25 cellular contexts compared by ENCODE assay signal in genomic region chr5:1090538-1090937, GRCh38. TPM values are rescaled to one million over a fixed set of nuclear protein-coding genes. Genes with fewer than 3 reads are reported as not detected.
DNase-seq lines count a peak whose midpoint lies in the region; ATAC-seq, FAIRE-seq and TF ChIP-seq lines count a peak whose summit lies in the region.
"Had no signal": no experiment of that assay in that cellular context is flagged by ENCODE, and none has a peak within 500 bp of the region (broad histone marks: within the 10 kb centered on the region; RNA-seq: fewer than 3 reads in every experiment).

No MANE protein-coding gene starts in this region.

- H3K27me3 ChIP-seq in GM23338 (ENCODE audit: insufficient read depth) (no peaks in the 10 kb centered on the region), adrenal gland (no peaks in the 10 kb centered on the region), pancreas (no peaks in the 10 kb centered on the region), left lung (no peaks in the 10 kb centered on the region)
- H3K27me3 ChIP-seq: neutrophil, upper lobe of left lung had no signal

- FAIRE-seq in pancreas (lab: Jason Lieb, UNC), result no peak
- FAIRE-seq: kidney had no signal

- 38 to 53% (median 49%) methylated on average over 8 to 16 of the region's 16 CpGs; no CpG with 5 or more reads in 1 of the 4 donors for WGBS in adrenal gland, 4 donors
- WGBS in pancreas, 2 donors, result 76 to 82% methylated on average over 16 of the region's 16 CpGs

- no peaks in the 10 kb centered on the region for H3K9me3 Mint-ChIP-seq in GM23338
- H3K9me3 Mint-ChIP-seq: activated CD4-positive, alpha-beta T cell treated with anti-CD3 and anti-CD28 coated beads, Interleukin-2, amount 10 ng/mL, durations not matched to agents 24 days and 14 days had no signal

- no peaks in the 10 kb centered on the region for H3F3A ChIP-seq in GM23338 (replicated peaks; ENCODE audit: low read depth)

- intact Hi-C loops in adrenal gland (cut with DNase I), result no loop called here
- intact Hi-C loops in Right ventricle myocardium superior (cut with DNase I), result loop anchor here (5.0 kb wide), 1 partner anchor 38 kb away; no protein-coding TSS in a partner anchor
- intact Hi-C loops in pancreas (cut with DNase I), result no loop called here
- intact Hi-C loops in left lung (cut with DNase I), result no loop called here

- no peaks in the 10 kb centered on the region for H3K9me3 ChIP-seq in adrenal gland (replicated peaks in 1 of 3)
- H3K9me3 ChIP-seq in pancreas, result no peaks in the 10 kb centered on the region
- no peaks in the 10 kb centered on the region for H3K9me3 ChIP-seq in left lung
- H3K9me3 ChIP-seq: neutrophil, upper lobe of left lung had no signal

- peaks cover 12% of the 10 kb centered on the region; the same call in 2 of the 3 replicates for H3K4me1 Mint-ChIP-seq in GM23338

- H4K20me1 ChIP-seq in GM23338 (replicated peaks; ENCODE audit: insufficient read depth), result no peaks in the 10 kb centered on the region

- peaks cover 3% of the 10 kb centered on the region; the same call in 1 of the 2 replicates for H3K79me2 ChIP-seq in GM23338 (replicated peaks; ENCODE audit: insufficient read depth)

- H3K4me1 ChIP-seq in GM23338 (ENCODE audit: insufficient read depth) (no peaks in the 10 kb centered on the region), adrenal gland (replicated peaks in 1 of 2) (peaks cover 0 to 14% of the 10 kb centered on the region in 2 donors), pancreas (peaks cover 0 to 5% (median 5%) of the 10 kb centered on the region in 3 donors), left lung (peaks cover 0 to 7% of the 10 kb centered on the region in 2 donors)

- no peak overlapping the region for H3K4me3 ChIP-seq in GM23338
- no peak overlapping the region for H3K4me3 ChIP-seq in adrenal gland
- H3K4me3 ChIP-seq in pancreas, result no peak overlapping the region
- H3K4me3 ChIP-seq in left lung, result no peak overlapping the region
- H3K4me3 ChIP-seq: upper lobe of left lung had no signal

- TF ChIP-seq POLR2A in adrenal gland (IDR thresholded peaks at IDR 0.05), result no peak

- H3K9me2 ChIP-seq in GM23338 (ENCODE audit: insufficient read depth), result no peaks in the 10 kb centered on the region

- peaks cover 24% of the 10 kb centered on the region for H3K36me3 Mint-ChIP-seq in GM23338 (ENCODE audit: low read depth)

- TF ChIP-seq CTCF in GM23338 (conservative IDR thresholded peaks at IDR 0.05; ENCODE audit: low read depth in 2 of 2), result no peak
- TF ChIP-seq CTCF in adrenal gland (IDR thresholded peaks at IDR 0.05), result no peak
- no peak for TF ChIP-seq CTCF in pancreas (IDR thresholded peaks at IDR 0.05)
- no peak for TF ChIP-seq CTCF in left lung (IDR thresholded peaks at IDR 0.05)

- no peak overlapping the region for H2AFZ ChIP-seq in GM23338

- H3K4me3 Mint-ChIP-seq in GM23338, result no peak overlapping the region
- H3K4me3 Mint-ChIP-seq: activated CD4-positive, alpha-beta T cell treated with anti-CD3 and anti-CD28 coated beads, Interleukin-2, amount 10 ng/mL, durations not matched to agents 24 days and 14 days; HFFc6 had no signal

- H3K27ac ChIP-seq in GM23338 (ENCODE audit: low read depth), result no peak overlapping the region
- no peak overlapping the region for H3K27ac ChIP-seq in adrenal gland
- peak overlapping the region in 3 of 4 donors; percentile 8 to 48 (median 31) for H3K27ac ChIP-seq in pancreas
- no peak overlapping the region for H3K27ac ChIP-seq in left lung
- H3K27ac ChIP-seq: neutrophil, upper lobe of left lung had no signal

- peaks cover 5% of the 10 kb centered on the region for H3K27me3 Mint-ChIP-seq in GM23338 (ENCODE audit: insufficient read depth, low read depth, poor library complexity)
- H3K27me3 Mint-ChIP-seq: activated CD4-positive, alpha-beta T cell treated with anti-CD3 and anti-CD28 coated beads, Interleukin-2, amount 10 ng/mL, durations not matched to agents 24 days and 14 days had no signal

- no peak for ATAC-seq in GM23338
- ATAC-seq in Right ventricle myocardium superior (ENCODE audit: poor library complexity), result peak; percentile 51
- peak in 2 of 4 donors; percentile 5 to 21 for ATAC-seq in pancreas
- no peak for ATAC-seq in left lung
- no peak for ATAC-seq in HG03442 (IDR thresholded peaks at IDR 0.05; ENCODE audit: unreplicated experiment)
- ATAC-seq: sciatic nerve; stimulated activated naive CD8-positive, alpha-beta T cell treated with anti-CD3 and anti-CD28 coated beads, Interleukin-15, Interleukin-2, amounts not matched to agents 100 U/mL and 50 U/mL, for 24 hours had no signal

- H3K4me2 ChIP-seq in GM23338, result no peak overlapping the region

- H3K36me3 ChIP-seq in GM23338 (ENCODE audit: insufficient read depth) (no peaks in the 10 kb centered on the region), adrenal gland (replicated peaks in 1 of 2) (peaks cover 0 to 52% of the 10 kb centered on the region in 2 donors), pancreas (peaks cover 0 to 52% (median 9%) of the 10 kb centered on the region in 3 donors), left lung (peaks cover 0 to 77% of the 10 kb centered on the region in 2 donors)
- H3K36me3 ChIP-seq: neutrophil had no signal

- DNase-seq in GM23338 (ENCODE audit: low spot score), result no peak
- DNase-seq in adrenal gland, result peak in 5 of 7 donors; percentile 60 to 69 (median 66)
- DNase-seq in Right ventricle myocardium superior, result peak; percentile 81
- DNase-seq in pancreas, result no peak
- no peak for DNase-seq in left lung
- DNase-seq in inferior parietal cortex (ENCODE audit: extremely low spot score), result no peak
- no peak for DNase-seq in KG1 (lab: John Stamatoyannopoulos, UW)
- DNase-seq: activated CD4-positive, alpha-beta T cell treated with anti-CD3 and anti-CD28 coated beads, Interleukin-2, amount 10 ng/mL, durations not matched to agents 24 days and 14 days; activated effector memory CD4-positive, alpha-beta T cell treated with Interleukin-2 at 50 U/mL for 16 hours; amygdala; COR-L47; effector CD8-positive, alpha-beta T cell; HFFc6; hippocampal formation; kidney; NCI-H187 treated with DMSO at 0.1 percent for 48 hours; NCI-H446; NK-92 treated with Interleukin-12 subunit alpha and Interleukin-12 subunit beta, amount 100 ng/mL, for 24 hours; RPMI8226; stimulated activated naive CD8-positive, alpha-beta T cell treated with anti-CD3 and anti-CD28 coated beads, Interleukin-15, Interleukin-2, amounts not matched to agents 100 U/mL and 50 U/mL, for 24 hours; SW 1271 had no signal

- H3K27ac Mint-ChIP-seq in GM23338, result peak overlapping the region; percentile 27; the same call in 1 of the 2 replicates
- H3K27ac Mint-ChIP-seq: activated CD4-positive, alpha-beta T cell treated with anti-CD3 and anti-CD28 coated beads, Interleukin-2, amount 10 ng/mL, durations not matched to agents 24 days and 14 days; HFFc6 had no signal

TF ChIP-seq in GM23338, 12 proteins besides CTCF, POLR2A, EP300 and RAD21 (continues in another document):
- TF ChIP-seq EZH2 (IDR thresholded peaks at IDR 0.05; ENCODE audit: low read depth, unreplicated experiment), result no peak
- TF ChIP-seq STAT1 (IDR thresholded peaks at IDR 0.05; ENCODE audit: unreplicated experiment), result no peak
- TF ChIP-seq REST (IDR thresholded peaks at IDR 0.05; ENCODE audit: unreplicated experiment), result no peak
- TF ChIP-seq ZNF114 (CRISPR knock-in tag; IDR thresholded peaks at IDR 0.05), result no peak
- no peak for TF ChIP-seq ZNF331 (CRISPR knock-in tag; IDR thresholded peaks at IDR 0.05; ENCODE audit: low read depth)
- no peak for TF ChIP-seq POLR2AphosphoS5 (IDR thresholded peaks at IDR 0.05; ENCODE audit: low read depth)
- TF ChIP-seq, protein P1, sequence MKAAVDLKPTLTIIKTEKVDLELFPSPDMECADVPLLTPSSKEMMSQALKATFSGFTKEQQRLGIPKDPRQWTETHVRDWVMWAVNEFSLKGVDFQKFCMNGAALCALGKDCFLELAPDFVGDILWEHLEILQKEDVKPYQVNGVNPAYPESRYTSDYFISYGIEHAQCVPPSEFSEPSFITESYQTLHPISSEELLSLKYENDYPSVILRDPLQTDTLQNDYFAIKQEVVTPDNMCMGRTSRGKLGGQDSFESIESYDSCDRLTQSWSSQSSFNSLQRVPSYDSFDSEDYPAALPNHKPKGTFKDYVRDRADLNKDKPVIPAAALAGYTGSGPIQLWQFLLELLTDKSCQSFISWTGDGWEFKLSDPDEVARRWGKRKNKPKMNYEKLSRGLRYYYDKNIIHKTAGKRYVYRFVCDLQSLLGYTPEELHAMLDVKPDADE (IDR thresholded peaks at IDR 0.05), result no peak

RNA-seq across cellular contexts. Expression of gene SLC12A7, which starts 21.3 kb away (rescaled TPM):
- 32.2 TPM in 2 replicates for total RNA-seq in GM23338 (2014; rRNA removed; shearing (Covaris generic))
- 7.4 TPM in 2 replicates for polyA plus RNA-seq in GM23338 (2016; fragmentation: Nextera tagmentation; extraction: Ambion mirVana)
- 10 to 100 TPM; 15.8 to 52.6 (median 30.2) TPM for total RNA-seq in adrenal gland
- polyA plus RNA-seq in adrenal gland, result 10 to 100 TPM in 2 of 3 donors, 1 to 10 TPM in 1; 5.5 to 25.8 (median 18.6) TPM
- 172 TPM for total RNA-seq in Right ventricle myocardium superior
- total RNA-seq in pancreas, result 10 to 100 TPM; 17.4 to 56.5 (median 32.1) TPM
- polyA plus RNA-seq in pancreas, result 10 to 100 TPM; 40.0 to 44.9 TPM
- total RNA-seq in left lung, result 10 to 100 TPM; 39.4 to 45.0 TPM

Comparison
In these comparisons a context has a peak if more than half of its experiments do, and no peak if none do; other contexts are left out.
1. DNase-seq: peak in adrenal gland (5 of 7) and Right ventricle myocardium superior (single experiment); none in GM23338 (single experiment), pancreas (0 of 6), left lung (0 of 2), inferior parietal cortex (single experiment) and KG1 (single experiment).
2. H3K27ac ChIP-seq: peak in pancreas (3 of 4); none in GM23338 (single experiment), adrenal gland (0 of 5) and left lung (0 of 2).